Comparison of ENCODE assay signal across 10 cellular contexts in the genomic region with DNA sequence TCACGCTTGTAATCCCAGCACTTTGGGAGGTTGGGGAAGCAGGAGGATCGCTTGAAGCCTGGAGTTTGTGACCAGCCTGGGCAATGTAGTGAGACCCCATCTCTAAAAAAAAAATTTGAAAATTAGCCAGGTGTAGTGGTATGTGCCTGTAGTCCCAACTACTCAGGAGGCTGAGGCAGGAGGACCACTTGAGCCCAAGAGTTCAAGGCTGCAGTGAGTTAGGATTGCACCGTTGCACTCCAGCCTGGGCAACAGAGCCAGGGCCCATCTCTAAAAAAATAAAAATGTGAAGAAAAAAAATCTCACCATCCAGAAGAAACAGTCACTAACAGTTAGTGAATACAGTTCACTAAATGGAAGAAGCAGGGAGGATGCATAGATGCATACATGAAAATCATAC. TPM values are rescaled to one million over a fixed set of nuclear protein-coding genes. Genes with fewer than 3 reads are reported as not detected.
"Had no signal": no experiment of that assay in that cellular context is flagged by ENCODE, and none has a peak within 500 bp of the region (broad histone marks: within the 10 kb centered on the region; RNA-seq: fewer than 3 reads in every experiment).

No MANE protein-coding gene starts in this region.

- H3K27ac ChIP-seq: GM23248, HL-60 had no signal

- ATAC-seq: HCT116, HepG2 had no signal

- H3K4me1 ChIP-seq: HAP-1 had no signal

- DNase-seq: GM23248, GOT3, H7, HFFc6 had no signal

- H3K9me3 ChIP-seq: HAP-1 had no signal

- FAIRE-seq: HepG2 had no signal

- H3K9ac ChIP-seq: GM23248 had no signal

- H2AFZ ChIP-seq: GM23248 had no signal

- H3K4me3 ChIP-seq: GM23248, HAP-1 had no signal

RNA-seq across cellular contexts. Expression of gene TMEM271, which starts 34.8 kb away (rescaled TPM):
- total RNA-seq: GM23248, HepG2, HFFc6, HT1080 had no signal
- polyA plus RNA-seq: GM23248, HepG2, IgD-negative memory B cell had no signal
